15 cellular contexts compared by ENCODE assay signal in genomic region chr7:130293521-130293920, GRCh38. TPM values are rescaled to one million over a fixed set of nuclear protein-coding genes. Genes with fewer than 3 reads are reported as not detected.
A peak's percentile ranks its signal among the peaks of the same experiment; 100 is the strongest.
DNase-seq lines count a peak whose midpoint lies in the region; ATAC-seq and TF ChIP-seq lines count a peak whose summit lies in the region.
"Had no signal": no experiment of that assay in that cellular context is flagged by ENCODE, and none has a peak within 500 bp of the region (broad histone marks: within the 10 kb centered on the region; RNA-seq: fewer than 3 reads in every experiment).

No MANE protein-coding gene starts in this region.

- H3K4me3 ChIP-seq in coronary artery, result no peak overlapping the region
- peak overlapping the region; percentile 1 for H3K4me3 ChIP-seq in suprapubic skin
- no peak overlapping the region for H3K4me3 ChIP-seq in HAP-1
- no peak overlapping the region for H3K4me3 ChIP-seq in transverse colon
- no peak overlapping the region for H3K4me3 ChIP-seq in A673 (ENCODE audit: low read depth, low read length, poor library complexity, severe bottlenecking)

- H3K27ac ChIP-seq in coronary artery (peak overlapping the region; percentile 40 to 69), suprapubic skin (peak overlapping the region; percentile 78), transverse colon (no peak overlapping the region), A673 (ENCODE audit: low read depth, low read length, poor library complexity, severe bottlenecking) (no peak overlapping the region)

- H3K9me3 ChIP-seq in suprapubic skin (no peaks in the 10 kb centered on the region), HAP-1 (no peaks in the 10 kb centered on the region), transverse colon (no peaks in the 10 kb centered on the region), A673 (ENCODE audit: low read depth, low read length, poor library complexity, severe bottlenecking) (no peaks in the 10 kb centered on the region)

- DNase-seq in M059J (ENCODE audit: low read depth) (peak; percentile 34), coronary artery (ENCODE audit: low spot score) (no peak), suprapubic skin (ENCODE audit: low spot score in 2 of 2) (no peak), HAP-1 (ENCODE audit: low spot score in 2 of 2) (no peak), transverse colon (no peak), A673 (ENCODE audit: low spot score) (no peak)
- DNase-seq: activated naive CD8-positive, alpha-beta T cell treated with anti-CD3 and anti-CD28 coated beads, Interleukin-2, amount 10 ng/mL, durations not matched to agents 7 days and 5 days; NCI-H2081; stimulated activated CD4-positive, alpha-beta T cell treated with anti-CD3 and anti-CD28 coated beads, Interleukin-1b, Interleukin-23, amount 100 ng/mL, for 48 hours; stimulated activated naive B cell treated with anti-CD40 and anti-IgM and Interleukin-4, amounts not matched to agents 10 μg/mL and 1 μg/mL and 100 μg/mL, for 72 hours; T-helper 9 cell had no signal

- POLR2A ChIA-PET in A673 (lab: Charles Lee; ENCODE audit: low non-redundant PET), result interaction anchor here (0.7 kb wide), 1 partner anchor 282 kb away, joined by 3 read pairs; no protein-coding TSS in a partner anchor

- H3K36me3 ChIP-seq in suprapubic skin (no peaks in the 10 kb centered on the region), HAP-1 (replicated peaks) (no peaks in the 10 kb centered on the region), transverse colon (no peaks in the 10 kb centered on the region), A673 (ENCODE audit: insufficient read depth, low read length, poor library complexity, severe bottlenecking) (no peaks in the 10 kb centered on the region)

- in situ Hi-C loops in HAP-1 (cut with MboI; ENCODE audit: low sequenced_read_pairs), result no loop called here
- in situ Hi-C loops in transverse colon (cut with MboI; ENCODE audit: low pct_ligation_motif_present in 1 of 4, low pct_unique_long_range_greater_than_20kb in 1 of 4, low sequenced_read_pairs in 3 of 4), result loop anchor here in 1 of 4 donors (25.0 kb wide), 1 partner anchor 194 kb away; the partner anchor contains the start of gene MEST

- TF ChIP-seq CTCF in coronary artery (IDR thresholded peaks at IDR 0.05), result no peak
- no peak for TF ChIP-seq CTCF in suprapubic skin (IDR thresholded peaks at IDR 0.05)
- TF ChIP-seq CTCF in transverse colon (IDR thresholded peaks at IDR 0.05), result no peak
- TF ChIP-seq CTCF in A673 (conservative IDR thresholded peaks at IDR 0.05; ENCODE audit: low read depth, low read length), result no peak

- TF ChIP-seq POLR2A in suprapubic skin (IDR thresholded peaks at IDR 0.05) (no peak), transverse colon (IDR thresholded peaks at IDR 0.05) (no peak)

- intact Hi-C loops in transverse colon (cut with DNase I; ENCODE audit: low total_unique reads) (no loop called here), A673 (cut with micrococcal nuclease; ENCODE audit: unreplicated experiment) (no loop called here)

- CTCF ChIA-PET in A673 (lab: Charles Lee), result no interaction called here

- H3K4me1 ChIP-seq in suprapubic skin (peaks cover 38% of the 10 kb centered on the region), HAP-1 (no peaks in the 10 kb centered on the region), transverse colon (no peaks in the 10 kb centered on the region), A673 (ENCODE audit: insufficient read depth, low read length, poor library complexity, severe bottlenecking) (no peaks in the 10 kb centered on the region)

- no TSS peak for BruUV-seq in A673 (replicated peaks; lab: Mats Ljungman, UMichigan)

- TF ChIP-seq EP300 in suprapubic skin (IDR thresholded peaks at IDR 0.05) (no peak), transverse colon (IDR thresholded peaks at IDR 0.05; ENCODE audit: low read depth) (no peak)

- 42% methylated on average over 8 of the region's 8 CpGs for WGBS in suprapubic skin
- WGBS in transverse colon (ENCODE audit: low coverage in 1 of 2), 2 donors, result 72 to 89% methylated on average over 5 to 8 of the region's 8 CpGs

- ATAC-seq in GM21367 (IDR thresholded peaks at IDR 0.05; ENCODE audit: unreplicated experiment), result peak; percentile 74

- H3K27me3 ChIP-seq in suprapubic skin (no peaks in the 10 kb centered on the region), HAP-1 (ENCODE audit: low read depth) (no peaks in the 10 kb centered on the region), transverse colon (no peaks in the 10 kb centered on the region), A673 (replicated peaks; ENCODE audit: insufficient read depth, low read depth, low read length, poor library complexity) (no peaks in the 10 kb centered on the region)

RNA-seq across cellular contexts. Expression of gene CPA4, which starts 0.6 kb away (rescaled TPM):
- 564 and 723 TPM in 2 replicates for total RNA-seq in M059J (2014; rRNA removed; shearing (Covaris generic))
- total RNA-seq in suprapubic skin, result 100 to 1,000 TPM in 1 of 4 donors, 10 to 100 TPM in 3; 68.7 to 116 (median 83.0) TPM
- total RNA-seq in transverse colon, result not detected
- 0.35 TPM in 1 of 2 replicates, not detected in the other for total RNA-seq in A673 (2021)
- total RNA-seq: activated naive CD8-positive, alpha-beta T cell treated with anti-CD3 and anti-CD28 coated beads, Interleukin-2, amount 10 ng/mL, durations not matched to agents 7 days and 5 days; dermis microvascular lymphatic vessel endothelial cell had no signal

RNA-seq across cellular contexts. Expression of gene CPA2, which starts 26.9 kb away (rescaled TPM):
- total RNA-seq in M059J (2014; rRNA removed; shearing (Covaris generic)), result 0.17 and 3.0 TPM in 2 replicates
- total RNA-seq in suprapubic skin (not detected), transverse colon (1 to 10 TPM in 1 of 4 donors, under 1 TPM in 1, not detected in 2; 0.48 to 1.6 TPM), A673 (2021) (0.26 and 0.43 TPM in 2 replicates)
- total RNA-seq: activated naive CD8-positive, alpha-beta T cell treated with anti-CD3 and anti-CD28 coated beads, Interleukin-2, amount 10 ng/mL, durations not matched to agents 7 days and 5 days; dermis microvascular lymphatic vessel endothelial cell; liver; occipital lobe had no signal

RNA-seq across cellular contexts. Expression of gene CPA5, which starts 51.1 kb away (rescaled TPM):
- total RNA-seq in M059J (2014; rRNA removed; shearing (Covaris generic)), result not detected in 2 replicates
- total RNA-seq in suprapubic skin (under 1 TPM in 1 of 4 donors, not detected in 3; 0.30 TPM), transverse colon (not detected), A673 (2021) (not detected in 2 replicates)
- total RNA-seq: dermis microvascular lymphatic vessel endothelial cell, liver, occipital lobe had no signal

Comparison
In these comparisons a context has a peak if more than half of its experiments do, and no peak if none do; other contexts are left out.
1. H3K27ac ChIP-seq: peak in coronary artery (2 of 2) and suprapubic skin (single experiment); none in transverse colon (0 of 4) and A673 (single experiment).
2. RNA of gene CPA4, which starts 0.6 kb away (total RNA-seq): 564 to 723 TPM in M059J and 68.7 to 116 TPM in suprapubic skin; 0.35 TPM in A673 and not detected in transverse colon; every median in the first group is over 10 times any median in the second.